26 cellular contexts compared by ENCODE assay signal in genomic region chr6:148389917-148390316, GRCh38. TPM values are rescaled to one million over a fixed set of nuclear protein-coding genes. Genes with fewer than 3 reads are reported as not detected.
"Had no signal": no experiment of that assay in that cellular context is flagged by ENCODE, and none has a peak within 500 bp of the region (broad histone marks: within the 10 kb centered on the region; RNA-seq: fewer than 3 reads in every experiment).

No MANE protein-coding gene starts in this region.

- H3K27ac Mint-ChIP-seq: naive thymus-derived CD8-positive, alpha-beta T cell; nephron progenitor cell; stimulated activated naive CD8-positive, alpha-beta T cell treated with anti-CD3 and anti-CD28 coated beads, Interleukin-15, amount 100 ng/mL, for 72 hours; type B pancreatic cell had no signal

- H3K27ac ChIP-seq: epithelial cell of prostate, foreskin keratinocyte, gastroesophageal sphincter, heart left ventricle, hepatocyte, prostate gland, right atrium auricular region, suprapubic skin, uterus had no signal

- DNase-seq: cerebellar nuclear complex; cortex of kidney; foreskin keratinocyte; heart left ventricle; kidney; mammary epithelial cell; mesendoderm; naive thymus-derived CD8-positive, alpha-beta T cell; nephron progenitor cell; stimulated activated CD4-positive, alpha-beta T cell treated with anti-CD3 and anti-CD28 coated beads, Interleukin-12 subunit alpha, Interleukin-12 subunit beta, amount 100 ng/mL, for 4 hours; stimulated activated CD4-positive, alpha-beta T cell treated with anti-CD3 and anti-CD28 coated beads, Interleukin-1b, Interleukin-23, amount 100 ng/mL, for 48 hours; stimulated activated CD4-positive, alpha-beta T cell treated with anti-CD3 and anti-CD28 coated beads, Interleukin-4, amount 100 ng/mL, for 1 hour; stimulated activated CD8-positive, alpha-beta memory T cell treated with anti-CD3 and anti-CD28 coated beads, Interleukin-4, amount 100 ng/mL, for 48 hours; stimulated activated naive CD4-positive, alpha-beta T cell; stimulated activated naive CD8-positive, alpha-beta T cell treated with anti-CD3 and anti-CD28 coated beads, Interleukin-15, amount 100 ng/mL, for 72 hours; uterus had no signal

- H3K9me3 Mint-ChIP-seq: naive thymus-derived CD8-positive, alpha-beta T cell; nephron progenitor cell; stimulated activated naive CD8-positive, alpha-beta T cell treated with anti-CD3 and anti-CD28 coated beads, Interleukin-15, amount 100 ng/mL, for 72 hours; type B pancreatic cell had no signal

- H3K27me3 ChIP-seq: foreskin keratinocyte, gastroesophageal sphincter, heart left ventricle, hepatocyte, right atrium auricular region, suprapubic skin, uterus had no signal

- H3K4me1 ChIP-seq: foreskin keratinocyte, prostate gland, uterus had no signal

- H3K36me3 ChIP-seq: prostate gland, right atrium auricular region, uterus had no signal

- H3K4me1 Mint-ChIP-seq: stimulated activated naive CD8-positive, alpha-beta T cell treated with anti-CD3 and anti-CD28 coated beads, Interleukin-15, amount 100 ng/mL, for 72 hours had no signal

- ATAC-seq: gastroesophageal sphincter; heart left ventricle; left lobe of liver; naive thymus-derived CD8-positive, alpha-beta T cell; sciatic nerve; stimulated activated naive CD8-positive, alpha-beta T cell treated with anti-CD3 and anti-CD28 coated beads, Interleukin-15, amount 100 ng/mL, for 72 hours had no signal

- H3K4me3 Mint-ChIP-seq: naive thymus-derived CD8-positive, alpha-beta T cell; nephron progenitor cell; stimulated activated naive CD8-positive, alpha-beta T cell treated with anti-CD3 and anti-CD28 coated beads, Interleukin-15, amount 100 ng/mL, for 72 hours; type B pancreatic cell had no signal

- H3K9me3 ChIP-seq: gastroesophageal sphincter, heart left ventricle, prostate gland, right atrium auricular region, suprapubic skin, uterus had no signal

- H3K4me3 ChIP-seq: gastroesophageal sphincter, heart left ventricle, hepatocyte, prostate gland, right atrium auricular region, smooth muscle cell, suprapubic skin, uterus had no signal

- H3K4me2 ChIP-seq: hepatocyte, smooth muscle cell had no signal

- H3K27me3 Mint-ChIP-seq: type B pancreatic cell had no signal

- H2AFZ ChIP-seq: hepatocyte had no signal

- H3K36me3 Mint-ChIP-seq: naive thymus-derived CD8-positive, alpha-beta T cell had no signal

RNA-seq across cellular contexts. Expression of gene SASH1, which starts 47.3 kb away (rescaled TPM):
- total RNA-seq: naive thymus-derived CD8-positive, alpha-beta T cell had no signal
- polyA plus RNA-seq: naive thymus-derived CD8-positive, alpha-beta T cell had no signal
